4 cellular contexts compared by ENCODE assay signal in the genomic region with DNA sequence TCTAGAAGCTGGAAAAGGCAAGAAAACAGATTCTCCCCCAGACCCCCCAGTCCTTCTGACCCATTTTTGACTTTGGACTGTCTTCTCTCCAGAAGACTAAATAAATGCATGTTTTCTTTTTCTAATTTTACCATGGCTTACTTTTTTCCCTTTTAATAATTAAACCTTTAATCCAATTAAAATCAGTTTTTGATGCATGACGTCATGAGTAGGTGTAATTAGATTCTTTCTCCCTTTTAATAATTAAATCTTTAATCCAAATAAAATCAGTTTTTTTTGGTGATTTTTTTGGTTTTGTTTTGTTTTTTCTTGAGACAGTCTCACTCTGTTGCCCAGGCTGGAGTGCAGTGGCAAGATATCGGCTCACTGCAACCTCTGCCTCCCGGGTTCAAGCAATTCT.
TF ChIP-seq lines count a peak whose summit lies in the region.

No MANE protein-coding gene starts in this region.

TF ChIP-seq in HepG2, 621 proteins besides CTCF, POLR2A, EP300 and RAD21:
- TF ChIP-seq CREB1 (IDR thresholded peaks at IDR 0.05) (peak; percentile 97), CREB1 (CRISPR knock-in tag; IDR thresholded peaks at IDR 0.05) (no peak), ZNF660 (CRISPR knock-in tag; IDR thresholded peaks at IDR 0.05; ENCODE audit: borderline replicate concordance, low read depth) (no peak), SMARCE1 (IDR thresholded peaks at IDR 0.05; ENCODE audit: borderline replicate concordance) (no peak), ZNF337 (CRISPR knock-in tag; IDR thresholded peaks at IDR 0.05; ENCODE audit: borderline replicate concordance, low read depth) (no peak), PHF5A (CRISPR knock-in tag; IDR thresholded peaks at IDR 0.05; ENCODE audit: low read depth, unreplicated experiment) (no peak), KDM4B (CRISPR knock-in tag; IDR thresholded peaks at IDR 0.05) (no peak), ZFP36 (IDR thresholded peaks at IDR 0.05; ENCODE audit: borderline replicate concordance, low read depth, low read length, partially characterized antibody) (no peak), ATF7 (IDR thresholded peaks at IDR 0.05) (peak; percentile 99), ATF7 (CRISPR knock-in tag; IDR thresholded peaks at IDR 0.05) (no peak), ZNF572 (CRISPR knock-in tag; IDR thresholded peaks at IDR 0.05) (no peak), ARHGAP35 (CRISPR knock-in tag; IDR thresholded peaks at IDR 0.05; ENCODE audit: borderline replicate concordance) (no peak), NFE2L2 (IDR thresholded peaks at IDR 0.05; ENCODE audit: low read length) (no peak), SMARCC2 (IDR thresholded peaks at IDR 0.05) (no peak), POLR2AphosphoS2 (IDR thresholded peaks at IDR 0.05; ENCODE audit: low read depth, low read length) (no peak), GLI4 (CRISPR knock-in tag; IDR thresholded peaks at IDR 0.05; ENCODE audit: borderline replicate concordance) (no peak), TAF1 (CRISPR knock-in tag; IDR thresholded peaks at IDR 0.05) (no peak), DNMT1 (CRISPR knock-in tag; IDR thresholded peaks at IDR 0.05) (no peak), ZNF773 (CRISPR knock-in tag; IDR thresholded peaks at IDR 0.05; ENCODE audit: borderline replicate concordance) (no peak)
- TF ChIP-seq, protein P1, sequence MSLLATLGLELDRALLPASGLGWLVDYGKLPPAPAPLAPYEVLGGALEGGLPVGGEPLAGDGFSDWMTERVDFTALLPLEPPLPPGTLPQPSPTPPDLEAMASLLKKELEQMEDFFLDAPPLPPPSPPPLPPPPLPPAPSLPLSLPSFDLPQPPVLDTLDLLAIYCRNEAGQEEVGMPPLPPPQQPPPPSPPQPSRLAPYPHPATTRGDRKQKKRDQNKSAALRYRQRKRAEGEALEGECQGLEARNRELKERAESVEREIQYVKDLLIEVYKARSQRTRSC (CRISPR knock-in tag; IDR thresholded peaks at IDR 0.05; ENCODE audit: low read depth): no peak

TF ChIP-seq in HEK293, 187 proteins besides CTCF, POLR2A, EP300 and RAD21:
- no peak for TF ChIP-seq ZNF37A (tag by site-specific recombination; IDR thresholded peaks at IDR 0.05)
- TF ChIP-seq, protein P2, sequence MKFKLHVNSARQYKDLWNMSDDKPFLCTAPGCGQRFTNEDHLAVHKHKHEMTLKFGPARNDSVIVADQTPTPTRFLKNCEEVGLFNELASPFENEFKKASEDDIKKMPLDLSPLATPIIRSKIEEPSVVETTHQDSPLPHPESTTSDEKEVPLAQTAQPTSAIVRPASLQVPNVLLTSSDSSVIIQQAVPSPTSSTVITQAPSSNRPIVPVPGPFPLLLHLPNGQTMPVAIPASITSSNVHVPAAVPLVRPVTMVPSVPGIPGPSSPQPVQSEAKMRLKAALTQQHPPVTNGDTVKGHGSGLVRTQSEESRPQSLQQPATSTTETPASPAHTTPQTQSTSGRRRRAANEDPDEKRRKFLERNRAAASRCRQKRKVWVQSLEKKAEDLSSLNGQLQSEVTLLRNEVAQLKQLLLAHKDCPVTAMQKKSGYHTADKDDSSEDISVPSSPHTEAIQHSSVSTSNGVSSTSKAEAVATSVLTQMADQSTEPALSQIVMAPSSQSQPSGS (tag by site-specific recombination; IDR thresholded peaks at IDR 0.05; ENCODE audit: low read depth): 0 out of 2 replicates have a peak, but pooled peaks have one; percentile 7

TF ChIP-seq in GM12878, 131 proteins besides CTCF, POLR2A, EP300 and RAD21:
- TF ChIP-seq, protein P3, sequence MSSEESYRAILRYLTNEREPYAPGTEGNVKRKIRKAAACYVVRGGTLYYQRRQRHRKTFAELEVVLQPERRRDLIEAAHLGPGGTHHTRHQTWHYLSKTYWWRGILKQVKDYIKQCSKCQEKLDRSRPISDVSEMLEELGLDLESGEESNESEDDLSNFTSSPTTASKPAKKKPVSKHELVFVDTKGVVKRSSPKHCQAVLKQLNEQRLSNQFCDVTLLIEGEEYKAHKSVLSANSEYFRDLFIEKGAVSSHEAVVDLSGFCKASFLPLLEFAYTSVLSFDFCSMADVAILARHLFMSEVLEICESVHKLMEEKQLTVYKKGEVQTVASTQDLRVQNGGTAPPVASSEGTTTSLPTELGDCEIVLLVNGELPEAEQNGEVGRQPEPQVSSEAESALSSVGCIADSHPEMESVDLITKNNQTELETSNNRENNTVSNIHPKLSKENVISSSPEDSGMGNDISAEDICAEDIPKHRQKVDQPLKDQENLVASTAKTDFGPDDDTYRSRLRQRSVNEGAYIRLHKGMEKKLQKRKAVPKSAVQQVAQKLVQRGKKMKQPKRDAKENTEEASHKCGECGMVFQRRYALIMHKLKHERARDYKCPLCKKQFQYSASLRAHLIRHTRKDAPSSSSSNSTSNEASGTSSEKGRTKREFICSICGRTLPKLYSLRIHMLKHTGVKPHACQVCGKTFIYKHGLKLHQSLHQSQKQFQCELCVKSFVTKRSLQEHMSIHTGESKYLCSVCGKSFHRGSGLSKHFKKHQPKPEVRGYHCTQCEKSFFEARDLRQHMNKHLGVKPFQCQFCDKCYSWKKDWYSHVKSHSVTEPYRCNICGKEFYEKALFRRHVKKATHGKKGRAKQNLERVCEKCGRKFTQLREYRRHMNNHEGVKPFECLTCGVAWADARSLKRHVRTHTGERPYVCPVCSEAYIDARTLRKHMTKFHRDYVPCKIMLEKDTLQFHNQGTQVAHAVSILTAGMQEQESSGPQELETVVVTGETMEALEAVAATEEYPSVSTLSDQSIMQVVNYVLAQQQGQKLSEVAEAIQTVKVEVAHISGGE (CRISPR knock-in tag; IDR thresholded peaks at IDR 0.05): no peak
- 0 out of 2 replicates have a peak, but pooled peaks have one; percentile 22 for TF ChIP-seq ATF7 (IDR thresholded peaks at IDR 0.05; ENCODE audit: low read depth)

TF ChIP-seq in K562, 482 proteins besides CTCF, POLR2A, EP300 and RAD21:
- TF ChIP-seq, protein P4, sequence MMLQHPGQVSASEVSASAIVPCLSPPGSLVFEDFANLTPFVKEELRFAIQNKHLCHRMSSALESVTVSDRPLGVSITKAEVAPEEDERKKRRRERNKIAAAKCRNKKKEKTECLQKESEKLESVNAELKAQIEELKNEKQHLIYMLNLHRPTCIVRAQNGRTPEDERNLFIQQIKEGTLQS (IDR thresholded peaks at IDR 0.05): peak; percentile 44; the same call in 1 of the 2 replicates
- TF ChIP-seq, protein P4 (CRISPR knock-in tag; conservative IDR thresholded peaks at IDR 0.05): no peak
- no peak for TF ChIP-seq ATF1 (CRISPR knock-in tag; IDR thresholded peaks at IDR 0.05)
- TF ChIP-seq ATF1 (tag; IDR thresholded peaks at IDR 0.05): peak; percentile 28; the same call in 1 of the 2 replicates
- TF ChIP-seq MYC (IDR thresholded peaks at IDR 0.05; ENCODE audit: low read depth, low read length): no peak
- TF ChIP-seq MYC (CRISPR knock-in tag; IDR thresholded peaks at IDR 0.05; ENCODE audit: borderline replicate concordance, low read depth): no peak
- peak; percentile 35; the same call in 1 of the 2 replicates for TF ChIP-seq ATF7 (IDR thresholded peaks at IDR 0.05)
